In genomic region chr4:119851649-119852048, GRCh38 we compare ENCODE assay signal across 23 cellular contexts.
"Had no signal": no experiment of that assay in that cellular context is flagged by ENCODE, and none has a peak within 500 bp of the region (broad histone marks: within the 10 kb centered on the region; RNA-seq: fewer than 3 reads in every experiment).

No MANE protein-coding gene starts in this region.

- DNase-seq: colonic mucosa; cortex of kidney; dorsolateral prefrontal cortex; effector CD4-positive, alpha-beta T cell; effector CD8-positive, alpha-beta T cell; effector memory CD4-positive, alpha-beta T cell; effector memory CD8-positive, alpha-beta T cell; endodermal cell; erythroblast; esophagus squamous epithelium; foreskin fibroblast; foreskin keratinocyte; foreskin melanocyte; gastrocnemius medialis; glutamatergic neuron; head of caudate nucleus; heart left ventricle; heart right ventricle had no signal

- H3K9me3 ChIP-seq: colonic mucosa, esophagus muscularis mucosa, esophagus squamous epithelium, gastrocnemius medialis, gastroesophageal sphincter, heart left ventricle had no signal

- H3K27me3 ChIP-seq: colonic mucosa, esophagus muscularis mucosa, esophagus squamous epithelium, foreskin keratinocyte, gastrocnemius medialis, gastroesophageal sphincter, heart left ventricle, heart right ventricle had no signal

- H3K36me3 ChIP-seq: colonic mucosa, esophagus muscularis mucosa, esophagus squamous epithelium, gastrocnemius medialis, gastroesophageal sphincter, heart left ventricle, heart right ventricle had no signal

- ATAC-seq: effector memory CD8-positive, alpha-beta T cell; esophagus mucosa; foreskin keratinocyte; gastrocnemius medialis; gastroesophageal sphincter; heart left ventricle; heart right ventricle had no signal

- H3K27ac ChIP-seq: colonic mucosa, coronary artery, dorsolateral prefrontal cortex, epithelial cell of prostate, esophagus muscularis mucosa, esophagus squamous epithelium, foreskin keratinocyte, gastrocnemius medialis, gastroesophageal sphincter, heart left ventricle, heart right ventricle had no signal

- H3K4me3 ChIP-seq: colonic mucosa, coronary artery, dorsolateral prefrontal cortex, esophagus muscularis mucosa, esophagus squamous epithelium, gastrocnemius medialis, gastroesophageal sphincter, heart left ventricle, heart right ventricle had no signal
